20 cellular contexts compared by ENCODE assay signal in genomic region chr2:27158468-27158867, GRCh38. TPM values are rescaled to one million over a fixed set of nuclear protein-coding genes. Genes with fewer than 3 reads are reported as not detected.
DNase-seq lines count a peak whose midpoint lies in the region; ATAC-seq, FAIRE-seq and TF ChIP-seq lines count a peak whose summit lies in the region.
"Had no signal": no experiment of that assay in that cellular context is flagged by ENCODE, and none has a peak within 500 bp of the region (broad histone marks: within the 10 kb centered on the region; RNA-seq: fewer than 3 reads in every experiment).

No MANE protein-coding gene starts in this region.

- no peak overlapping the region for H3K23ac ChIP-seq in H1 (ENCODE audit: insufficient read length)

- no peak overlapping the region; the same call in 1 of the 2 replicates for H4K8ac ChIP-seq in H1 (ENCODE audit: extremely low read depth, insufficient read depth, low read length)

- no peak overlapping the region for H3K4me3 Mint-ChIP-seq in GM23338
- H3K4me3 Mint-ChIP-seq: CD4-positive, CD25-positive, alpha-beta regulatory T cell; IgD-negative memory B cell had no signal

- FAIRE-seq in H1 (lab: Jason Lieb, UNC), result no peak

- TF ChIP-seq CTCF in GM23338 (conservative IDR thresholded peaks at IDR 0.05; ENCODE audit: low read depth in 2 of 2), result no peak
- no peak for TF ChIP-seq CTCF in H1 (IDR thresholded peaks at IDR 0.05; ENCODE audit: control extremely low read depth in 1 of 3, insufficient read depth in 1 of 3, low read depth in 1 of 3, low read length in 3 of 3)

- no peak overlapping the region for H3K18ac ChIP-seq in H1 (ENCODE audit: extremely low read depth, low read length)

- H3K4me1 ChIP-seq in GM23338 (ENCODE audit: insufficient read depth), result no peaks in the 10 kb centered on the region
- H3K4me1 ChIP-seq in H1 (replicated peaks in 1 of 4; ENCODE audit: control insufficient read depth in 3 of 4, insufficient read depth in 4 of 4, low read length in 3 of 4), result no peaks in the 10 kb centered on the region; a peak in 1 of 7 replicates
- H3K4me1 ChIP-seq: BE2C had no signal

- no peak overlapping the region for H3K14ac ChIP-seq in H1 (ENCODE audit: insufficient read length)

- no peak overlapping the region for H3K9ac ChIP-seq in H1 (replicated peaks in 1 of 4; ENCODE audit: extremely low read depth in 1 of 4, low read depth in 3 of 4, low read length in 3 of 4)

- H2BK15ac ChIP-seq in H1 (ENCODE audit: low read length), result no peak overlapping the region

- no peak overlapping the region for H3K56ac ChIP-seq in H1 (replicated peaks; ENCODE audit: insufficient read length, low read depth, low read length)

- no peak overlapping the region for H2BK12ac ChIP-seq in H1 (ENCODE audit: low read depth, low read length)

- H3K9me3 Mint-ChIP-seq in GM23338, result no peaks in the 10 kb centered on the region
- H3K9me3 Mint-ChIP-seq: IgD-negative memory B cell had no signal

- TF ChIP-seq POLR2A in H1 (IDR thresholded peaks at IDR 0.05; ENCODE audit: control extremely low read depth in 1 of 2, low read depth in 2 of 2, low read length in 2 of 2), result no peak

- H3K79me2 ChIP-seq in GM23338 (replicated peaks; ENCODE audit: insufficient read depth), result no peaks in the 10 kb centered on the region
- no peaks in the 10 kb centered on the region for H3K79me2 ChIP-seq in H1 (ENCODE audit: control insufficient read depth in 1 of 2, insufficient read depth in 2 of 2, low read length in 2 of 2)

- no peaks in the 10 kb centered on the region for H4K20me1 ChIP-seq in GM23338 (replicated peaks; ENCODE audit: insufficient read depth)
- H4K20me1 ChIP-seq in H1 (replicated peaks in 1 of 2; ENCODE audit: control insufficient read depth in 1 of 2, insufficient read depth in 2 of 2, low read length in 2 of 2), result no peaks in the 10 kb centered on the region

- POLR2A ChIA-PET in H1 (lab: Charles Lee; ENCODE audit: partially characterized antibody), result interaction anchor here (0.7 to 1.5 kb wide), 6 partner anchors 23 to 62 kb away, joined by 3 to 6 read pairs (median 3); partner anchors contain the start of gene PREB

- H3K27me3 ChIP-seq in GM23338 (ENCODE audit: insufficient read depth), result no peaks in the 10 kb centered on the region
- H3K27me3 ChIP-seq in H1 (replicated peaks in 1 of 4; ENCODE audit: control insufficient read depth in 3 of 4, extremely low read depth in 1 of 4, insufficient read depth in 3 of 4, low read length in 3 of 4), result no peaks in the 10 kb centered on the region
- H3K27me3 ChIP-seq: BE2C, MG63 had no signal

- H3K9me2 ChIP-seq in GM23338 (ENCODE audit: insufficient read depth), result no peaks in the 10 kb centered on the region

- H3K36me3 ChIP-seq in GM23338 (ENCODE audit: insufficient read depth) (no peaks in the 10 kb centered on the region), H1 (ENCODE audit: control insufficient read depth in 2 of 4, insufficient read depth in 4 of 4, low read length in 3 of 4) (no peaks in the 10 kb centered on the region)
- H3K36me3 ChIP-seq: BE2C, MG63 had no signal

- no peak for DNase-seq in GM23338 (ENCODE audit: low spot score)
- no peak for DNase-seq in H1 (ENCODE audit: low read depth in 1 of 2, low spot score in 2 of 2)
- no peak for DNase-seq in HK-2 (ENCODE audit: unreplicated experiment)
- DNase-seq: BE2C; CD4-positive, CD25-positive, alpha-beta regulatory T cell; COR-L47; GDM1; H9; Kasumi-1; MG63; NCI-H1092; NCI-H1436 treated with DMSO at 0.1 percent for 48 hours; NCI-H2029; NCI-H345; NCI-H524 treated with DMSO at 0.1 percent for 48 hours; SHP77 had no signal

- no peak overlapping the region for H3K27ac Mint-ChIP-seq in GM23338
- H3K27ac Mint-ChIP-seq: CD4-positive, CD25-positive, alpha-beta regulatory T cell; IgD-negative memory B cell had no signal

- no peak overlapping the region for H3K4ac ChIP-seq in H1 (replicated peaks; ENCODE audit: insufficient read length, low read depth, low read length)

- H3K4me1 Mint-ChIP-seq in GM23338, result peaks cover 2% of the 10 kb centered on the region; the same call in 2 of the 3 replicates

- ATAC-seq in GM23338 (peak; percentile 19; the same call in 2 of the 3 replicates), HG02938 (IDR thresholded peaks at IDR 0.05; ENCODE audit: unreplicated experiment) (no peak)

- no peak overlapping the region for H4K91ac ChIP-seq in H1 (replicated peaks; ENCODE audit: insufficient read length, low read length)

- no peaks in the 10 kb centered on the region for H3F3A ChIP-seq in GM23338 (replicated peaks; ENCODE audit: low read depth)

- CTCF ChIA-PET in H1 (lab: Charles Lee; ENCODE audit: partially characterized antibody), result interaction anchor here (0.9 to 4.6 kb wide), 11 partner anchors 8 to 141 kb away, joined by 3 to 36 read pairs (median 4); partner anchors contain the start of gene KHK

- no peak overlapping the region; the same call in 1 of the 2 replicates for H2BK20ac ChIP-seq in H1 (ENCODE audit: low read length)

- H3K27ac ChIP-seq in GM23338 (ENCODE audit: low read depth) (no peak overlapping the region), H1 (ENCODE audit: low read depth, low read length) (no peak overlapping the region)
- H3K27ac ChIP-seq: SK-N-MC had no signal

- H3K23me2 ChIP-seq in H1 (ENCODE audit: low read depth, low read length), result no peaks in the 10 kb centered on the region

- H3K79me1 ChIP-seq in H1 (ENCODE audit: low read depth, low read length), result no peaks in the 10 kb centered on the region

- no peak for TF ChIP-seq RAD21 in H1 (IDR thresholded peaks at IDR 0.05 in 1 of 2, conservative IDR thresholded peaks at IDR 0.05 in 1 of 2; ENCODE audit: low read depth in 2 of 2, low read length in 2 of 2)

- peaks cover 15% of the 10 kb centered on the region for H3K27me3 Mint-ChIP-seq in GM23338 (ENCODE audit: insufficient read depth, low read depth, poor library complexity)

- H2AFZ ChIP-seq in GM23338 (peak overlapping the region; percentile 66; the same call in 1 of the 2 replicates), H1 (ENCODE audit: low read length) (peak overlapping the region; percentile 70; the same call in 1 of the 2 replicates)

- 83% methylated on average over 6 of the region's 6 CpGs; no CpG with 5 or more reads in 1 of the 2 experiments for WGBS in H1 (ENCODE audit: extremely low coverage in 1 of 2, insufficient coverage in 1 of 2, insufficient read length in 1 of 2, insufficient replicate concordance in 2 of 2, low coverage in 1 of 2, low lambda C conversion rate in 2 of 2, missing lambda C conversion rate in 1 of 2), 2 experiments

- no peak for TF ChIP-seq EP300 in H1 (IDR thresholded peaks at IDR 0.05; ENCODE audit: borderline replicate concordance in 1 of 2, low read depth in 2 of 2, low read length in 2 of 2)

- no peak overlapping the region for H3K4me3 ChIP-seq in GM23338
- no peak overlapping the region for H3K4me3 ChIP-seq in H1 (ENCODE audit: extremely low read depth in 1 of 4, insufficient read depth in 2 of 4, low read depth in 3 of 4, low read length in 4 of 4)
- H3K4me3 ChIP-seq: MG63, SK-N-MC had no signal

- no peak overlapping the region for H4K5ac ChIP-seq in H1 (ENCODE audit: insufficient read length, low read depth, low read length)

- no peak overlapping the region; the same call in 1 of the 2 replicates for H2BK5ac ChIP-seq in H1 (ENCODE audit: low read depth, low read length)

- H3K36me3 Mint-ChIP-seq in GM23338 (ENCODE audit: low read depth), result no peaks in the 10 kb centered on the region
- H3K36me3 Mint-ChIP-seq: CD4-positive, CD25-positive, alpha-beta regulatory T cell; IgD-negative memory B cell had no signal

- H2BK120ac ChIP-seq in H1 (replicated peaks; ENCODE audit: low read depth, low read length), result no peak overlapping the region

- H3K9me3 ChIP-seq in H1 (ENCODE audit: insufficient read depth in 2 of 2, low read depth in 1 of 2, low read length in 1 of 2), result no peaks in the 10 kb centered on the region
- H3K9me3 ChIP-seq: BE2C, MG63 had no signal

- H2AK5ac ChIP-seq in H1 (ENCODE audit: low read depth, low read length), result no peak overlapping the region

- H3K4me2 ChIP-seq in GM23338 (no peak overlapping the region), H1 (ENCODE audit: insufficient read depth in 1 of 2, low read depth in 2 of 2, low read length in 2 of 2) (no peak overlapping the region)

RNA-seq across cellular contexts. Expression of gene TCF23, which starts 9.7 kb away (rescaled TPM):
- 0.07 TPM in 1 of 2 replicates, not detected in the other for total RNA-seq in GM23338 (2014; rRNA removed; shearing (Covaris generic))
- polyA plus RNA-seq in GM23338 (2016; fragmentation: Nextera tagmentation; extraction: Ambion mirVana) (0.03 TPM in 1 of 2 replicates, not detected in the other), H1 (2011; rRNA removed) (0.02 TPM in 2 replicates)
- not detected in 2 replicates for total RNA-seq in H1 (2021; fragmentation: NEBNext Ultra II Directional; extraction: Animal tissue kit (Norgen Biotek cat#: 25700))
- polyA plus RNA-seq in H1 (2011; cell fraction: cytosol; rRNA removed), result 0.04 TPM
- polyA plus RNA-seq in H1 (2011; cell fraction: nucleus; rRNA removed), result 0.03 TPM
- polyA plus RNA-seq in H1 (2012, experiment 1 of 2), result 0.07 TPM in 1 of 4 replicates, not detected in the others
- polyA plus RNA-seq in H1 (2012, experiment 2 of 2), result not detected
- polyA plus RNA-seq in H1 (2013, experiment 1 of 2), result not detected
- under 0.01 TPM for polyA plus RNA-seq in H1 (2013, experiment 2 of 2)
- polyA minus RNA-seq in H1 (2011; rRNA and poly(A)+ RNA removed), result not detected in 2 replicates
- polyA minus RNA-seq in H1 (2011; cell fraction: cytosol; rRNA and poly(A)+ RNA removed), result not detected
- not detected for polyA minus RNA-seq in H1 (2011; cell fraction: nucleus; rRNA and poly(A)+ RNA removed)
- total RNA-seq: CD4-positive, CD25-positive, alpha-beta regulatory T cell; H9; RPMI7951 had no signal
- polyA plus RNA-seq: CD4-positive, CD25-positive, alpha-beta regulatory T cell; IgD-negative memory B cell had no signal

RNA-seq across cellular contexts. Expression of gene PRR30, which starts 19.3 kb away (rescaled TPM):
- not detected in 2 replicates for total RNA-seq in GM23338 (2014; rRNA removed; shearing (Covaris generic))
- polyA plus RNA-seq in GM23338 (2016; fragmentation: Nextera tagmentation; extraction: Ambion mirVana), result not detected in 2 replicates
- not detected in 2 replicates for total RNA-seq in H1 (2021; fragmentation: NEBNext Ultra II Directional; extraction: Animal tissue kit (Norgen Biotek cat#: 25700))
- not detected in 2 replicates for polyA plus RNA-seq in H1 (2011; rRNA removed)
- not detected for polyA plus RNA-seq in H1 (2011; cell fraction: cytosol; rRNA removed)
- not detected for polyA plus RNA-seq in H1 (2011; cell fraction: nucleus; rRNA removed)
- not detected in 4 replicates for polyA plus RNA-seq in H1 (2012, experiment 1 of 2)
- polyA plus RNA-seq in H1 (2012, experiment 2 of 2), result not detected
- polyA plus RNA-seq in H1 (2013, experiment 1 of 2), result not detected
- polyA plus RNA-seq in H1 (2013, experiment 2 of 2), result not detected
- not detected in 2 replicates for polyA minus RNA-seq in H1 (2011; rRNA and poly(A)+ RNA removed)
- not detected for polyA minus RNA-seq in H1 (2011; cell fraction: cytosol; rRNA and poly(A)+ RNA removed)
- not detected for polyA minus RNA-seq in H1 (2011; cell fraction: nucleus; rRNA and poly(A)+ RNA removed)
- total RNA-seq: CD4-positive, CD25-positive, alpha-beta regulatory T cell; H9; RPMI7951 had no signal
- polyA plus RNA-seq: CD4-positive, CD25-positive, alpha-beta regulatory T cell; IgD-negative memory B cell had no signal

RNA-seq across cellular contexts. Expression of gene PREB, which starts 24.0 kb away (rescaled TPM):
- 65.9 and 79.7 TPM in 2 replicates for total RNA-seq in GM23338 (2014; rRNA removed; shearing (Covaris generic))
- polyA plus RNA-seq in GM23338 (2016; fragmentation: Nextera tagmentation; extraction: Ambion mirVana) (39.0 and 41.2 TPM in 2 replicates), H1 (2011; rRNA removed) (72.2 and 74.4 TPM in 2 replicates)
- 51.2 and 54.1 TPM in 2 replicates for total RNA-seq in H1 (2021; fragmentation: NEBNext Ultra II Directional; extraction: Animal tissue kit (Norgen Biotek cat#: 25700))
- 71.6 TPM for polyA plus RNA-seq in H1 (2011; cell fraction: cytosol; rRNA removed)
- 92.0 TPM for polyA plus RNA-seq in H1 (2011; cell fraction: nucleus; rRNA removed)
- polyA plus RNA-seq in H1 (2012, experiment 1 of 2), result 36.7 to 55.6 TPM (median 49.3 TPM) in 4 replicates
- polyA plus RNA-seq in H1 (2012, experiment 2 of 2), result 69.2 TPM
- polyA plus RNA-seq in H1 (2013, experiment 1 of 2), result 37.6 TPM
- polyA plus RNA-seq in H1 (2013, experiment 2 of 2), result 36.8 TPM
- 87.7 and 101 TPM in 2 replicates for polyA minus RNA-seq in H1 (2011; rRNA and poly(A)+ RNA removed)
- polyA minus RNA-seq in H1 (2011; cell fraction: cytosol; rRNA and poly(A)+ RNA removed), result 21.7 TPM
- polyA minus RNA-seq in H1 (2011; cell fraction: nucleus; rRNA and poly(A)+ RNA removed), result 27.5 TPM

RNA-seq across cellular contexts. Expression of gene ABHD1, which starts 34.9 kb away (rescaled TPM):
- 0.19 and 0.38 TPM in 2 replicates for total RNA-seq in GM23338 (2014; rRNA removed; shearing (Covaris generic))
- polyA plus RNA-seq in GM23338 (2016; fragmentation: Nextera tagmentation; extraction: Ambion mirVana) (0.55 and 0.66 TPM in 2 replicates), H1 (2011; rRNA removed) (0.88 and 1.1 TPM in 2 replicates)
- 0.20 and 0.50 TPM in 2 replicates for total RNA-seq in H1 (2021; fragmentation: NEBNext Ultra II Directional; extraction: Animal tissue kit (Norgen Biotek cat#: 25700))
- polyA plus RNA-seq in H1 (2011; cell fraction: cytosol; rRNA removed), result 0.70 TPM
- polyA plus RNA-seq in H1 (2011; cell fraction: nucleus; rRNA removed), result 0.94 TPM
- 0.35 to 0.93 TPM (median 0.38 TPM) in 4 replicates for polyA plus RNA-seq in H1 (2012, experiment 1 of 2)
- polyA plus RNA-seq in H1 (2012, experiment 2 of 2), result not detected
- polyA plus RNA-seq in H1 (2013, experiment 1 of 2), result 0.26 TPM
- polyA plus RNA-seq in H1 (2013, experiment 2 of 2), result 0.15 TPM
- 0.28 and 0.78 TPM in 2 replicates for polyA minus RNA-seq in H1 (2011; rRNA and poly(A)+ RNA removed)
- not detected for polyA minus RNA-seq in H1 (2011; cell fraction: cytosol; rRNA and poly(A)+ RNA removed)
- 0.80 TPM for polyA minus RNA-seq in H1 (2011; cell fraction: nucleus; rRNA and poly(A)+ RNA removed)

RNA-seq across cellular contexts. Expression of gene CGREF1, which starts 39.5 kb away (rescaled TPM):
- total RNA-seq in GM23338 (2014; rRNA removed; shearing (Covaris generic)), result 2.3 and 4.1 TPM in 2 replicates
- 3.5 and 4.5 TPM in 2 replicates for polyA plus RNA-seq in GM23338 (2016; fragmentation: Nextera tagmentation; extraction: Ambion mirVana)
- 3.4 and 3.5 TPM in 2 replicates for total RNA-seq in H1 (2021; fragmentation: NEBNext Ultra II Directional; extraction: Animal tissue kit (Norgen Biotek cat#: 25700))
- polyA plus RNA-seq in H1 (2011; rRNA removed), result 2.5 and 3.7 TPM in 2 replicates
- polyA plus RNA-seq in H1 (2011; cell fraction: cytosol; rRNA removed), result 3.6 TPM
- 4.3 TPM for polyA plus RNA-seq in H1 (2011; cell fraction: nucleus; rRNA removed)
- 2.3 to 4.1 TPM (median 3.1 TPM) in 4 replicates for polyA plus RNA-seq in H1 (2012, experiment 1 of 2)
- polyA plus RNA-seq in H1 (2012, experiment 2 of 2), result 1.6 TPM
- 6.9 TPM for polyA plus RNA-seq in H1 (2013, experiment 1 of 2)
- 7.4 TPM for polyA plus RNA-seq in H1 (2013, experiment 2 of 2)
- polyA minus RNA-seq in H1 (2011; rRNA and poly(A)+ RNA removed), result 2.1 and 2.7 TPM in 2 replicates
- 2.7 TPM for polyA minus RNA-seq in H1 (2011; cell fraction: cytosol; rRNA and poly(A)+ RNA removed)
- 1.00 TPM for polyA minus RNA-seq in H1 (2011; cell fraction: nucleus; rRNA and poly(A)+ RNA removed)
- total RNA-seq: CD4-positive, CD25-positive, alpha-beta regulatory T cell had no signal
- polyA plus RNA-seq: IgD-negative memory B cell had no signal
